8 cellular contexts compared by ENCODE assay signal in genomic region chr1:167430134-167430848, GRCh38.
DNase-seq lines count a peak whose midpoint lies in the region; ATAC-seq and TF ChIP-seq lines count a peak whose summit lies in the region.

No MANE protein-coding gene starts in this region.

- intact Hi-C loops in esophagus muscularis mucosa (cut with DNase I): no loop called here

- TF ChIP-seq CTCF in Peyer's patch (IDR thresholded peaks at IDR 0.05) (no peak), esophagus muscularis mucosa (IDR thresholded peaks at IDR 0.05) (no peak)

- H3K36me3 ChIP-seq in Peyer's patch: no peaks in the 10 kb centered on the region
- peaks cover 0 to 2% (median 0%) of the 10 kb centered on the region in 4 donors for H3K36me3 ChIP-seq in esophagus muscularis mucosa

- H3K9me3 ChIP-seq in Peyer's patch: no peaks in the 10 kb centered on the region
- no peaks in the 10 kb centered on the region for H3K9me3 ChIP-seq in esophagus muscularis mucosa

- H3K27ac ChIP-seq in Peyer's patch (peak overlapping the region in 1 of 4 donors; percentile 78), esophagus muscularis mucosa (replicated peaks in 1 of 4) (no peak overlapping the region)

- 89% methylated on average over 16 of the region's 17 CpGs for WGBS in esophagus muscularis mucosa

- H3K27me3 ChIP-seq in Peyer's patch (no peaks in the 10 kb centered on the region), esophagus muscularis mucosa (no peaks in the 10 kb centered on the region)

- H3K4me3 ChIP-seq in Peyer's patch (peak overlapping the region in 1 of 4 donors; percentile 18), esophagus muscularis mucosa (no peak overlapping the region)

- TF ChIP-seq POLR2A in Peyer's patch (IDR thresholded peaks at IDR 0.05) (no peak), esophagus muscularis mucosa (IDR thresholded peaks at IDR 0.05; ENCODE audit: low read depth) (no peak)

- peaks cover 0 to 20% (median 4%) of the 10 kb centered on the region in 4 donors for H3K4me1 ChIP-seq in Peyer's patch
- peaks cover 0 to 12% (median 0%) of the 10 kb centered on the region in 4 donors for H3K4me1 ChIP-seq in esophagus muscularis mucosa

- DNase-seq in Peyer's patch (peak in 2 of 3 donors; percentile 62 to 68), left kidney (ENCODE audit: low read depth, low spot score) (peak; percentile 36), esophagus muscularis mucosa (ENCODE audit: extremely low spot score) (no peak), RKO (ENCODE audit: low spot score) (no peak), amniotic stem cell (lab: John Stamatoyannopoulos, UW) (no peak)
- DNase-seq in stimulated activated CD4-positive, alpha-beta T cell treated with anti-CD3 and anti-CD28 coated beads, Interleukin-12 subunit alpha, Interleukin-12 subunit beta, amount 100 ng/mL, for 4 hours: no peak

- TF ChIP-seq EP300 in esophagus muscularis mucosa (IDR thresholded peaks at IDR 0.05): no peak

- peak; percentile 36 for ATAC-seq in GM18861 (IDR thresholded peaks at IDR 0.05; ENCODE audit: unreplicated experiment)
- peak; percentile 35 for ATAC-seq in GM21619 (IDR thresholded peaks at IDR 0.05; ENCODE audit: unreplicated experiment)

Comparison
In these comparisons a context has a peak if more than half of its experiments do, and no peak if none do; other contexts are left out.
1. DNase-seq: peak in Peyer's patch (2 of 3) and left kidney (single experiment); none in esophagus muscularis mucosa (single experiment), RKO (single experiment), stimulated activated CD4-positive, alpha-beta T cell treated with anti-CD3 and anti-CD28 coated beads, Interleukin-12 subunit alpha, Interleukin-12 subunit beta, amount 100 ng/mL, for 4 hours (single experiment) and amniotic stem cell (single experiment).